In the genomic region with DNA sequence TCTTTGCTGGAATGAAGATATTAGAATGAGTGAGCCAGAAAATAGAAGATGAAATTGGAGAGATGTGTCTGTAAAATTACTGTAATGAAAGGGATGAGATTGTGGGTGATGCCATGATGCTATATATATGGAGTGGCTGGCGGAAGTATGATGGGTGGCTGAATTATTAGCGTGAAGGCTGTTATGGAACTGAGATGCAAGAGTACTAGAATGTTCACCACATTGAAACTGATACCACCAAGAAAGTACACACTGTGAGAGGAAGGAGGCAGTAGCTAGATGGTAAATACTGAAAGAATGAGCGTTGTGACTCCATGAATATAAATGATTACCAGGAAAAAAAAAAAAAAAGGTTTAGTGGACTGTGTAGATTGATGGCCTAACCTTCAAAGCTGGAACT, we compare ENCODE assay signal across 16 cellular contexts.
DNase-seq lines count a peak whose midpoint lies in the region; ATAC-seq and TF ChIP-seq lines count a peak whose summit lies in the region.
"Had no signal": no experiment of that assay in that cellular context is flagged by ENCODE, and none has a peak within 500 bp of the region (broad histone marks: within the 10 kb centered on the region; RNA-seq: fewer than 3 reads in every experiment).

No MANE protein-coding gene starts in this region.

- peak overlapping the region; percentile 0 for H3K27ac Mint-ChIP-seq in nephron progenitor cell
- H3K27ac Mint-ChIP-seq: B cell; CD4-positive, alpha-beta memory T cell; T-helper 2 cell treated with Interferon-gamma antibody and Interleukin-4, amounts not matched to agents 5 μg/mL and 100 μg/mL, for 36 hours had no signal

- no peaks in the 10 kb centered on the region for H3K27me3 Mint-ChIP-seq in nephron progenitor cell (ENCODE audit: low read depth, poor library complexity)
- H3K27me3 Mint-ChIP-seq: B cell; CD4-positive, alpha-beta memory T cell had no signal

- ATAC-seq in GM19023 (IDR thresholded peaks at IDR 0.05; ENCODE audit: unreplicated experiment) = peak; percentile 54
- ATAC-seq in GM21717 (IDR thresholded peaks at IDR 0.05; ENCODE audit: unreplicated experiment) = peak; percentile 88
- ATAC-seq in HG03354 (IDR thresholded peaks at IDR 0.05; ENCODE audit: poor library complexity, severe bottlenecking, unreplicated experiment) = peak; percentile 68

- H3K4me1 Mint-ChIP-seq in nephron progenitor cell = peaks cover 6% of the 10 kb centered on the region
- H3K4me1 Mint-ChIP-seq: B cell; CD4-positive, alpha-beta memory T cell had no signal

- no peak overlapping the region for H3K4me3 Mint-ChIP-seq in nephron progenitor cell
- H3K4me3 Mint-ChIP-seq: B cell; CD4-positive, alpha-beta memory T cell; T-helper 2 cell treated with Interferon-gamma antibody and Interleukin-4, amounts not matched to agents 5 μg/mL and 100 μg/mL, for 36 hours had no signal

- no peaks in the 10 kb centered on the region for H3K9me3 Mint-ChIP-seq in nephron progenitor cell

- no peak for TF ChIP-seq CTCF in nephron progenitor cell (IDR thresholded peaks at IDR 0.05)

- H3K36me3 Mint-ChIP-seq in nephron progenitor cell (ENCODE audit: low read depth) = no peaks in the 10 kb centered on the region
- H3K36me3 Mint-ChIP-seq: CD4-positive, alpha-beta memory T cell had no signal

- DNase-seq in nephron progenitor cell = no peak
- DNase-seq in CD1c-positive myeloid dendritic cell (ENCODE audit: extremely low spot score) = no peak
- DNase-seq in SIG-M5 treated with dmso at 0.1 percent for 504 hours (lab: John Stamatoyannopoulos, UW; ENCODE audit: unreplicated experiment) = no peak
- DNase-seq in stimulated activated naive CD4-positive, alpha-beta T cell treated with Interleukin-2 at 50 U/mL for 16 hours (lab: John Stamatoyannopoulos, UW) = no peak
- DNase-seq: CD4-positive, alpha-beta memory T cell; GOT3; NCI-H1092 treated with DMSO at 0.1 percent for 48 hours; NCI-H1694; NCI-H446; NCI-H82; SHP77 treated with DMSO at 0.1 percent for 48 hours had no signal
